1 cellular context compared by ENCODE assay signal in the genomic region with DNA sequence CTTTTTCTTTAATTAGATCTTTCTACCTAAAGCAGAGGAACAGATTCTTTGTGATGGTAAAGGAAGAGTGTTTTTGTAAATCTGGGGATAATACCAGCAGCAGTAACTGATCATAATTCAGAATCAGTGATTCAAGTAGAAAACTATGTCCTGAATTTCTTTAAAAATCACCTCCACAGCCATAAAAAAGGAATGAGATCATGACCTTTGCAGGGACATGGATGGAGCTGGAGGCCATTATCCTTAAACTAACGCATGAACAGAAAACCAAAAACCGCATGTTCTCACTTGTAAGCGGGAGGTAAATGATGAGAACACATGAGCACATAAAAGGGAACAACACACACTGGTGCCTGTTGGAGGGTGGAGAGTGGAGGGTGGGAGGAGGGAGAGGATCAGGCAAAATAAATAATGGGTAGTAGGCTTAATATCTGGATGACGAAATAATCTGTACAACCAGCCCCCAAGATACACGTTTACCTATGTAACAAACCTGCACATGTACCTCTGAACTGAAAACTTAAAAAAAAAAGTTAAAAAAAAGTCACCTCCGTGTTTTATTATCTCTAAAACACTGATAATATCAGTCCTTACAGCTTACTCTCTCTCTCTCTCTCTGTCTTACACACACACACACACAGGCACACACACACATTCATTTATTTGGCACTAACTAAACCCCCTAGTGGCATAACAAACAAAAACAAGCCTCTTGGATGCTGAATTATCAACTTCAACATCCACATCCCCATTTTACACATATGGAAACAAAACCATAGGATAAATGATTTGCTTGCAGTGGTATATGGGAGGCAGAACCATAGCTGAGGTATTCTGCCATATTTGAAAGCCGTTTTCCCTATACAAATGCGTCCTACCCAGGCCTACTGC.
TF ChIP-seq lines count a peak whose summit lies in the region.

No MANE protein-coding gene starts in this region.

TF ChIP-seq in HCT116, 20 proteins besides CTCF, POLR2A, EP300 and RAD21 (continued from another document):
- TF ChIP-seq, protein P1, sequence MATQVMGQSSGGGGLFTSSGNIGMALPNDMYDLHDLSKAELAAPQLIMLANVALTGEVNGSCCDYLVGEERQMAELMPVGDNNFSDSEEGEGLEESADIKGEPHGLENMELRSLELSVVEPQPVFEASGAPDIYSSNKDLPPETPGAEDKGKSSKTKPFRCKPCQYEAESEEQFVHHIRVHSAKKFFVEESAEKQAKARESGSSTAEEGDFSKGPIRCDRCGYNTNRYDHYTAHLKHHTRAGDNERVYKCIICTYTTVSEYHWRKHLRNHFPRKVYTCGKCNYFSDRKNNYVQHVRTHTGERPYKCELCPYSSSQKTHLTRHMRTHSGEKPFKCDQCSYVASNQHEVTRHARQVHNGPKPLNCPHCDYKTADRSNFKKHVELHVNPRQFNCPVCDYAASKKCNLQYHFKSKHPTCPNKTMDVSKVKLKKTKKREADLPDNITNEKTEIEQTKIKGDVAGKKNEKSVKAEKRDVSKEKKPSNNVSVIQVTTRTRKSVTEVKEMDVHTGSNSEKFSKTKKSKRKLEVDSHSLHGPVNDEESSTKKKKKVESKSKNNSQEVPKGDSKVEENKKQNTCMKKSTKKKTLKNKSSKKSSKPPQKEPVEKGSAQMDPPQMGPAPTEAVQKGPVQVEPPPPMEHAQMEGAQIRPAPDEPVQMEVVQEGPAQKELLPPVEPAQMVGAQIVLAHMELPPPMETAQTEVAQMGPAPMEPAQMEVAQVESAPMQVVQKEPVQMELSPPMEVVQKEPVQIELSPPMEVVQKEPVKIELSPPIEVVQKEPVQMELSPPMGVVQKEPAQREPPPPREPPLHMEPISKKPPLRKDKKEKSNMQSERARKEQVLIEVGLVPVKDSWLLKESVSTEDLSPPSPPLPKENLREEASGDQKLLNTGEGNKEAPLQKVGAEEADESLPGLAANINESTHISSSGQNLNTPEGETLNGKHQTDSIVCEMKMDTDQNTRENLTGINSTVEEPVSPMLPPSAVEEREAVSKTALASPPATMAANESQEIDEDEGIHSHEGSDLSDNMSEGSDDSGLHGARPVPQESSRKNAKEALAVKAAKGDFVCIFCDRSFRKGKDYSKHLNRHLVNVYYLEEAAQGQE (IDR thresholded peaks at IDR 0.05; ENCODE audit: low read depth): no peak
- TF ChIP-seq CBX3 (IDR thresholded peaks at IDR 0.05; ENCODE audit: low read depth): no peak
- no peak for TF ChIP-seq EZH2 (IDR thresholded peaks at IDR 0.05)
- no peak for TF ChIP-seq POLR2AphosphoS5 (IDR thresholded peaks at IDR 0.05; ENCODE audit: low read depth, low read length)
- TF ChIP-seq FOSL1 (IDR thresholded peaks at IDR 0.05; ENCODE audit: low read depth): no peak
- TF ChIP-seq, protein P2, sequence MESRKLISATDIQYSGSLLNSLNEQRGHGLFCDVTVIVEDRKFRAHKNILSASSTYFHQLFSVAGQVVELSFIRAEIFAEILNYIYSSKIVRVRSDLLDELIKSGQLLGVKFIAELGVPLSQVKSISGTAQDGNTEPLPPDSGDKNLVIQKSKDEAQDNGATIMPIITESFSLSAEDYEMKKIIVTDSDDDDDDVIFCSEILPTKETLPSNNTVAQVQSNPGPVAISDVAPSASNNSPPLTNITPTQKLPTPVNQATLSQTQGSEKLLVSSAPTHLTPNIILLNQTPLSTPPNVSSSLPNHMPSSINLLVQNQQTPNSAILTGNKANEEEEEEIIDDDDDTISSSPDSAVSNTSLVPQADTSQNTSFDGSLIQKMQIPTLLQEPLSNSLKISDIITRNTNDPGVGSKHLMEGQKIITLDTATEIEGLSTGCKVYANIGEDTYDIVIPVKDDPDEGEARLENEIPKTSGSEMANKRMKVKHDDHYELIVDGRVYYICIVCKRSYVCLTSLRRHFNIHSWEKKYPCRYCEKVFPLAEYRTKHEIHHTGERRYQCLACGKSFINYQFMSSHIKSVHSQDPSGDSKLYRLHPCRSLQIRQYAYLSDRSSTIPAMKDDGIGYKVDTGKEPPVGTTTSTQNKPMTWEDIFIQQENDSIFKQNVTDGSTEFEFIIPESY (IDR thresholded peaks at IDR 0.05; ENCODE audit: extremely low read depth, insufficient replicate concordance, low read length): no peak
- TF ChIP-seq CEBPB (IDR thresholded peaks at IDR 0.05; ENCODE audit: low read depth): no peak
- TF ChIP-seq SIN3A (IDR thresholded peaks at IDR 0.05; ENCODE audit: low read depth): no peak
- TF ChIP-seq YY1 (IDR thresholded peaks at IDR 0.05; ENCODE audit: extremely low read depth, insufficient replicate concordance, low read depth, low read length): no peak
- TF ChIP-seq EGR1 (IDR thresholded peaks at IDR 0.05; ENCODE audit: low read depth): no peak
- no peak for TF ChIP-seq TCF7L2 (IDR thresholded peaks at IDR 0.05; ENCODE audit: borderline replicate concordance, extremely low read depth, insufficient read depth, insufficient read length)
- no peak for TF ChIP-seq ELF1 (IDR thresholded peaks at IDR 0.05; ENCODE audit: borderline replicate concordance, low read depth)
- TF ChIP-seq ZFX (IDR thresholded peaks at IDR 0.05): no peak
- TF ChIP-seq EZH2phosphoT487 (IDR thresholded peaks at IDR 0.05; ENCODE audit: borderline replicate concordance): no peak
- TF ChIP-seq, protein P3, sequence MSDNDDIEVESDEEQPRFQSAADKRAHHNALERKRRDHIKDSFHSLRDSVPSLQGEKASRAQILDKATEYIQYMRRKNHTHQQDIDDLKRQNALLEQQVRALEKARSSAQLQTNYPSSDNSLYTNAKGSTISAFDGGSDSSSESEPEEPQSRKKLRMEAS (IDR thresholded peaks at IDR 0.05): no peak
